In the genomic region with DNA sequence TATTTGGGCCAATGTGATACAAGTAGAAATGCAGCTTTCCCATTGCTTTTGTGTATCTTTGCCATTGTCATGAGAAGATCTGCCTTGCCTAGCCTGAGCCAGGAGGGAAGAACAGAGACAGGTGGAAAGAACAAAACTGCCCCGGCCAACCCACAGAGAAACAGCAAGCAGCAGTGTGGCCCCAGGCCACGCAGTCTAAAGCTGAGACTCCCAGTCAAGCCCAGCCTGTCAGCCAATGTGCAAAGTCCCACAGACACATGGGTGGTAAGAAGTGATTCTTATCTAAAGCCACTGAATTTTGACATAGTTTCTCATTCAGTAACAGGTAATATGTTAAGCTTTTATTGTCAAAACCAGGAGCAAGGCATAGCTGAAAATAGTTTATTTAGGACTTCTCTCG, we compare ENCODE assay signal across 17 cellular contexts.
"Had no signal": no experiment of that assay in that cellular context is flagged by ENCODE, and none has a peak within 500 bp of the region (broad histone marks: within the 10 kb centered on the region; RNA-seq: fewer than 3 reads in every experiment).

No MANE protein-coding gene starts in this region.

- H3K27ac ChIP-seq: coronary artery, gastrocnemius medialis, tibial artery had no signal

- ATAC-seq: activated CD4-positive, CD25-positive, alpha-beta regulatory T cell treated with anti-CD3 and anti-CD28 coated beads, Interleukin-2, amount 50 U/mL, for 24 hours; activated T-cell treated with anti-CD3 and anti-CD28 coated beads, Interleukin-2, amount 50 U/mL, for 72 hours; gastrocnemius medialis; left colon; stimulated activated naive CD8-positive, alpha-beta T cell treated with anti-CD3 and anti-CD28 coated beads, Interleukin-15, Interleukin-2, amounts not matched to agents 100 U/mL and 50 U/mL, for 24 hours had no signal

- H3K4me3 ChIP-seq: coronary artery, gastrocnemius medialis, tibial artery had no signal

- H3K9me3 ChIP-seq: gastrocnemius medialis, tibial artery had no signal

- H3K36me3 ChIP-seq: gastrocnemius medialis, tibial artery had no signal

- H3K27me3 ChIP-seq: gastrocnemius medialis, tibial artery had no signal

- H3K4me1 ChIP-seq: gastrocnemius medialis, tibial artery had no signal

- DNase-seq: activated effector memory CD4-positive, alpha-beta T cell treated with anti-CD3 and anti-CD28 coated beads, Interleukin-2, amount 50 U/mL, for 16 hours; activated naive CD4-positive, alpha-beta T cell treated with anti-CD3 and anti-CD28 coated beads, Interleukin-2, amount 50 U/mL, for 16 hours; activated T-cell treated with anti-CD3 and anti-CD28 coated beads, Interleukin-2, amount 50 U/mL, for 72 hours; aorta; gastrocnemius medialis; head of caudate nucleus; left colon; midbrain; occipital lobe; retina; stimulated activated CD4-positive, alpha-beta T cell treated with anti-CD3 and anti-CD28 coated beads, Interleukin-2, amount 100 ng/mL, for 24 hours; stimulated activated naive CD8-positive, alpha-beta T cell treated with anti-CD3 and anti-CD28 coated beads, Interleukin-15, Interleukin-2, amounts not matched to agents 100 U/mL and 50 U/mL, for 24 hours; substantia nigra; T1000; tibial artery had no signal
